ENCODE assay signal across 32 cellular contexts in genomic region chr22:24003887-24004286, GRCh38. TPM values are rescaled to one million over a fixed set of nuclear protein-coding genes. Genes with fewer than 3 reads are reported as not detected.
"Had no signal": no experiment of that assay in that cellular context is flagged by ENCODE, and none has a peak within 500 bp of the region (broad histone marks: within the 10 kb centered on the region; RNA-seq: fewer than 3 reads in every experiment).

No MANE protein-coding gene starts in this region.

- H3K4me2 ChIP-seq: smooth muscle cell had no signal

- H3K36me3 ChIP-seq: adrenal gland, esophagus muscularis mucosa, transverse colon had no signal

- H3K4me1 Mint-ChIP-seq: memory B cell; nephron; stimulated activated naive B cell treated with anti-CD40 and anti-IgM and Interleukin-4, amounts not matched to agents 10 μg/mL and 1 μg/mL and 100 μg/mL, for 72 hours had no signal

- H3K36me3 Mint-ChIP-seq: activated naive CD8-positive, alpha-beta T cell; memory B cell; stimulated activated naive B cell treated with anti-CD40 and anti-IgM and Interleukin-4, amounts not matched to agents 10 μg/mL and 1 μg/mL and 100 μg/mL, for 72 hours; WTC11 had no signal

- H3K4me3 Mint-ChIP-seq: activated naive CD8-positive, alpha-beta T cell; activated T-cell treated with anti-CD3 and anti-CD28 coated beads, Interleukin-2, amount 50 U/mL, for 4 hours; effector memory CD8-positive, alpha-beta T cell; memory B cell; nephron; stimulated activated naive B cell treated with anti-CD40 and anti-IgM and Interleukin-4, amounts not matched to agents 10 μg/mL and 1 μg/mL and 100 μg/mL, for 72 hours; WTC11 had no signal

- DNase-seq: activated CD4-positive, alpha-beta T cell treated with anti-CD3 and anti-CD28 coated beads, Interleukin-2, amount 50 U/mL, for 48 hours; activated CD8-positive, alpha-beta memory T cell treated with anti-CD3 and anti-CD28 coated beads, Interleukin-2, amount 50 U/mL, for 48 hours; activated naive CD4-positive, alpha-beta T cell; activated T-cell treated with anti-CD3 and anti-CD28 coated beads, Interleukin-2, amount 50 U/mL, for 4 hours; adrenal gland; central memory CD4-positive, alpha-beta T cell; effector memory CD8-positive, alpha-beta T cell; hippocampal formation; islet precursor cell; left cardiac atrium; nucleus accumbens; stimulated activated CD4-positive, alpha-beta T cell treated with anti-CD3 and anti-CD28 coated beads, Interleukin-2, amount 100 ng/mL, for 48 hours; stimulated activated CD8-positive, alpha-beta memory T cell treated with anti-CD3 and anti-CD28 coated beads, Interleukin-4, amount 100 ng/mL, for 48 hours; stimulated activated naive B cell treated with anti-CD40 and anti-IgM and Interleukin-4, amounts not matched to agents 10 μg/mL and 1 μg/mL and 100 μg/mL, for 72 hours; T-helper 9 cell; transverse colon had no signal

- H3K4me3 ChIP-seq: adrenal gland, esophagus muscularis mucosa, smooth muscle cell, transverse colon had no signal

- H3K9me3 ChIP-seq: adrenal gland, esophagus muscularis mucosa, transverse colon had no signal

- ATAC-seq: activated T-cell treated with anti-CD3 and anti-CD28 coated beads, Interleukin-2, amount 50 U/mL, for 4 hours; effector memory CD8-positive, alpha-beta T cell; left cardiac atrium; sciatic nerve; stimulated activated naive B cell treated with anti-CD40 and anti-IgM and Interleukin-4, amounts not matched to agents 10 μg/mL and 1 μg/mL and 100 μg/mL, for 72 hours; WTC11 had no signal

- H3K27me3 ChIP-seq: adrenal gland, esophagus muscularis mucosa, transverse colon had no signal

- H3K9me3 Mint-ChIP-seq: activated T-cell treated with anti-CD3 and anti-CD28 coated beads, Interleukin-2, amount 50 U/mL, for 4 hours; activated T-helper 2 cell treated with anti-CD3 and anti-CD28 coated beads, Interferon-gamma antibody, Interleukin-2, Interleukin-4, amounts not matched to agents 10 μg/mL and 5 μg/mL and 100 μg/mL, durations not matched to agents 14 hours and 24 hours and 36 hours; effector memory CD8-positive, alpha-beta T cell; memory B cell; nephron; stimulated activated naive B cell treated with anti-CD40 and anti-IgM and Interleukin-4, amounts not matched to agents 10 μg/mL and 1 μg/mL and 100 μg/mL, for 72 hours; WTC11 had no signal

- H3K27ac ChIP-seq: adrenal gland, esophagus muscularis mucosa, transverse colon had no signal

- H3K27ac Mint-ChIP-seq: activated naive CD8-positive, alpha-beta T cell; activated T-helper 2 cell treated with anti-CD3 and anti-CD28 coated beads, Interferon-gamma antibody, Interleukin-2, Interleukin-4, amounts not matched to agents 10 μg/mL and 5 μg/mL and 100 μg/mL, durations not matched to agents 14 hours and 24 hours and 36 hours; effector memory CD8-positive, alpha-beta T cell; memory B cell; nephron; stimulated activated naive B cell treated with anti-CD40 and anti-IgM and Interleukin-4, amounts not matched to agents 10 μg/mL and 1 μg/mL and 100 μg/mL, for 72 hours; WTC11 had no signal

- H3K4me1 ChIP-seq: adrenal gland, transverse colon had no signal

RNA-seq across cellular contexts. Expression of gene GSTT4, which starts 1.4 kb away (rescaled TPM):
- total RNA-seq: activated CD8-positive, alpha-beta memory T cell treated with anti-CD3 and anti-CD28 coated beads for 36 hours; activated T-cell treated with anti-CD3 and anti-CD28 coated beads, Interleukin-2, amount 50 U/mL, for 4 hours; activated T-helper 2 cell treated with anti-CD3 and anti-CD28 coated beads, Interferon-gamma antibody, Interleukin-2, Interleukin-4, amounts not matched to agents 10 μg/mL and 5 μg/mL and 100 μg/mL, durations not matched to agents 14 hours and 24 hours and 36 hours; adrenal gland; astrocyte; dermis microvascular lymphatic vessel endothelial cell; esophagus muscularis mucosa; frontal cortex; left cardiac atrium; liver; mononuclear cell; myocyte; sciatic nerve; smooth muscle cell; temporal lobe; transverse colon; WTC11 had no signal

RNA-seq across cellular contexts. Expression of gene GSTT2, which starts 24.0 kb away (rescaled TPM):
- total RNA-seq: activated CD8-positive, alpha-beta memory T cell treated with anti-CD3 and anti-CD28 coated beads for 36 hours; activated T-cell treated with anti-CD3 and anti-CD28 coated beads, Interleukin-2, amount 50 U/mL, for 4 hours; activated T-helper 2 cell treated with anti-CD3 and anti-CD28 coated beads, Interferon-gamma antibody, Interleukin-2, Interleukin-4, amounts not matched to agents 10 μg/mL and 5 μg/mL and 100 μg/mL, durations not matched to agents 14 hours and 24 hours and 36 hours; astrocyte; mononuclear cell; myocyte; sciatic nerve; temporal lobe had no signal

RNA-seq across cellular contexts. Expression of gene DDTL, which starts 37.2 kb away (rescaled TPM):
- total RNA-seq: activated CD8-positive, alpha-beta memory T cell treated with anti-CD3 and anti-CD28 coated beads for 36 hours; myocyte; smooth muscle cell; temporal lobe had no signal
